In the genomic region with DNA sequence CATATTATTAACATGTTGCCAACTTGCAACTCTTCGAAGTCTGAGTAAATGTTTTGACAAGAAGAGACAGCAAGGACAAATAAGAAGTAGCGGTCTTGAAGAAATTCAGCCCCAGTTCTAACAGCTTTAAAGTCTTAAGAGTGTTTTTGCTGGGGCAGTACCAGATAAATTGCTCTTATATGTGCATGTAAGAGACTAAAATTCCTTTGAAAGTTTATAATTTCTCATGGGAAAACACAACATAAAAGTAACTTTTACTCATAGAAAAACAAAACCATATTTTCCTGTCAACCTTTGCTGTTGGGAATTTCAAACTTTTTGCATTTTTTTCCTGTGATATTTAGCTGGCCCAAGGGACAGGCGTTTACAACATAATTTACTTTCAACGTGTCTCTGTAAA, we compare ENCODE assay signal across 20 cellular contexts.
"Had no signal": no experiment of that assay in that cellular context is flagged by ENCODE, and none has a peak within 500 bp of the region (broad histone marks: within the 10 kb centered on the region; RNA-seq: fewer than 3 reads in every experiment).

No MANE protein-coding gene starts in this region.

- H3K9me3 ChIP-seq: colonic mucosa, esophagus muscularis mucosa, pancreas, tibial nerve, uterus had no signal

- DNase-seq: activated CD4-positive, alpha-beta memory T cell treated with anti-CD3 and anti-CD28 coated beads, Interleukin-2, amount 10 ng/mL, durations not matched to agents 7 days and 5 days; activated CD4-positive, alpha-beta T cell treated with anti-CD3 and anti-CD28 coated beads for 4 hours; activated naive CD4-positive, alpha-beta T cell treated with anti-CD3 and anti-CD28 coated beads, Interleukin-2, amount 50 U/mL, for 16 hours; activated T-cell treated with anti-CD3 and anti-CD28 coated beads, Interleukin-2, amount 50 U/mL, for 24 hours; adrenal gland; caudate nucleus; colonic mucosa; heart right ventricle; left cardiac atrium; midbrain; pancreas; stimulated activated CD4-positive, alpha-beta T cell treated with anti-CD3 and anti-CD28 coated beads, Interleukin-15, amount 100 ng/mL, for 24 hours; stimulated activated CD4-positive, alpha-beta T cell treated with anti-CD3 and anti-CD28 coated beads, Interleukin-4, amount 100 ng/mL, for 1 hour; stimulated activated naive B cell treated with anti-CD40 and anti-IgM and Interleukin-4, amounts not matched to agents 10 μg/mL and 1 μg/mL and 100 μg/mL, for 72 hours; substantia nigra; T-helper 17 cell; uterus had no signal

- H3K4me3 ChIP-seq: adrenal gland, colonic mucosa, heart right ventricle, lung, pancreas, tibial nerve, uterus had no signal

- H3K36me3 ChIP-seq: adrenal gland, colonic mucosa, esophagus muscularis mucosa, heart right ventricle, pancreas, tibial nerve, uterus had no signal

- H3K4me1 ChIP-seq: adrenal gland, colonic mucosa, pancreas, uterus had no signal

- H3K27me3 ChIP-seq: adrenal gland, colonic mucosa, esophagus muscularis mucosa, pancreas, tibial nerve, uterus had no signal
